Comparison of ENCODE assay signal across 18 cellular contexts in genomic region chr1:1596493-1597274, GRCh38. TPM values are rescaled to one million over a fixed set of nuclear protein-coding genes. Genes with fewer than 3 reads are reported as not detected.
DNase-seq lines count a peak whose midpoint lies in the region; TF ChIP-seq lines count a peak whose summit lies in the region.
"Had no signal": no experiment of that assay in that cellular context is flagged by ENCODE, and none has a peak within 500 bp of the region (broad histone marks: within the 10 kb centered on the region; RNA-seq: fewer than 3 reads in every experiment).

No MANE protein-coding gene starts in this region.

- peak overlapping the region; percentile 72 for H2AFZ ChIP-seq in neuronal stem cell (ENCODE audit: low read length)

- no peak overlapping the region for H4K91ac ChIP-seq in neuronal stem cell (ENCODE audit: low read depth, low read length, poor library complexity)

- no peak overlapping the region for H3K4ac ChIP-seq in neuronal stem cell (ENCODE audit: low read length)

- in situ Hi-C loops in GM13977 (cut with MboI; ENCODE audit: low pct_unique_long_range_greater_than_20kb, low sequenced_read_pairs, unreplicated experiment), result no loop called here

- peak overlapping the region; percentile 83 for H3K18ac ChIP-seq in neuronal stem cell (ENCODE audit: low read length)

- peaks cover 2% of the 10 kb centered on the region for H3K79me1 ChIP-seq in neuronal stem cell (ENCODE audit: low read depth, low read length)

- no CpG with 5 or more reads among the region's 12 CpGs for WGBS in neuronal stem cell (ENCODE audit: extremely low coverage in 2 of 2, insufficient read length in 2 of 2, insufficient replicate concordance in 1 of 2), 2 donors

- H3K9me3 ChIP-seq in NT2/D1 (ENCODE audit: insufficient read depth, low read length), result no peaks in the 10 kb centered on the region
- H3K9me3 ChIP-seq in neuronal stem cell (replicated peaks in 1 of 2; ENCODE audit: control insufficient read depth in 2 of 2, insufficient read depth in 1 of 2, low read depth in 1 of 2, low read length in 2 of 2), result no peaks in the 10 kb centered on the region
- H3K9me3 ChIP-seq: heart left ventricle had no signal

- no peak overlapping the region for H3K4me2 ChIP-seq in neuronal stem cell (ENCODE audit: insufficient read depth, low read length, poor library complexity, severe bottlenecking)

- H2BK120ac ChIP-seq in neuronal stem cell (ENCODE audit: low read depth, low read length), result no peak overlapping the region

- no peak overlapping the region for H3K23ac ChIP-seq in neuronal stem cell (ENCODE audit: low read depth, low read length, poor library complexity)

- H3K4me1 ChIP-seq in NT2/D1 (ENCODE audit: insufficient read depth, insufficient read length), result peaks cover 30% of the 10 kb centered on the region
- H3K4me1 ChIP-seq in neuronal stem cell (ENCODE audit: control insufficient read depth in 2 of 2, insufficient read depth in 1 of 2, low read depth in 1 of 2, low read length in 2 of 2), result peaks cover 10 to 22% of the 10 kb centered on the region in 2 donors

- H3K9ac ChIP-seq in NT2/D1 (ENCODE audit: insufficient read length, low read depth) (peak overlapping the region; percentile 51), neuronal stem cell (ENCODE audit: low read depth, low read length, poor library complexity) (no peak overlapping the region)

- TF ChIP-seq CTCF in GM13977 (IDR thresholded peaks at IDR 0.05; ENCODE audit: extremely low read depth, insufficient read depth, missing control alignments), result no peak

- H2BK5ac ChIP-seq in neuronal stem cell (ENCODE audit: low read length), result no peak overlapping the region

- H3K4me3 ChIP-seq in NT2/D1 (ENCODE audit: insufficient read length, low read depth) (no peak overlapping the region), neuronal stem cell (ENCODE audit: low read length in 2 of 2) (no peak overlapping the region)
- H3K4me3 ChIP-seq: dorsolateral prefrontal cortex had no signal

- peak; percentile 59 for DNase-seq in GM13977 (ENCODE audit: low spot score)
- no peak for DNase-seq in NT2/D1 (ENCODE audit: low read depth, low spot score)
- DNase-seq in neuronal stem cell (ENCODE audit: low spot score), result no peak
- DNase-seq in UCSD-AML1 (lab: John Stamatoyannopoulos, UW; ENCODE audit: unreplicated experiment), result no peak
- DNase-seq in NCI-H226, result no peak
- DNase-seq: activated CD4-positive, alpha-beta T cell treated with anti-CD3 and anti-CD28 coated beads for 4 hours; CD4-positive, alpha-beta memory T cell; dorsolateral prefrontal cortex; GDM1; left colon; NCI-H1105; NCI-H2029 treated with DMSO at 0.1 percent for 48 hours; NCI-H345; SHP77 treated with DMSO at 0.1 percent for 48 hours; stimulated activated CD4-positive, alpha-beta T cell treated with anti-CD3 and anti-CD28 coated beads, Interleukin-4, amount 100 ng/mL, for 1 hour; stimulated activated naive CD8-positive, alpha-beta T cell treated with anti-CD3 and anti-CD28 coated beads, Interleukin-15, Interleukin-2, amounts not matched to agents 100 U/mL and 50 U/mL, for 24 hours; T-helper 1 cell had no signal

- peak overlapping the region; percentile 45 for H2BK15ac ChIP-seq in neuronal stem cell (ENCODE audit: low read length)

- H2AK5ac ChIP-seq in neuronal stem cell (ENCODE audit: low read depth, low read length), result no peak overlapping the region

- H4K8ac ChIP-seq in neuronal stem cell (ENCODE audit: low read depth, low read length), result no peak overlapping the region

- H2BK12ac ChIP-seq in neuronal stem cell (ENCODE audit: low read length), result peak overlapping the region; percentile 46

- no peak overlapping the region for H3K14ac ChIP-seq in neuronal stem cell (ENCODE audit: low read length)

- H3K27ac ChIP-seq in neuronal stem cell (replicated peaks; ENCODE audit: low read length), result no peak overlapping the region
- H3K27ac ChIP-seq: dorsolateral prefrontal cortex, heart left ventricle had no signal

- H3K27me3 ChIP-seq in NT2/D1 (ENCODE audit: insufficient read depth, insufficient read length), result peaks cover 20% of the 10 kb centered on the region
- H3K27me3 ChIP-seq in neuronal stem cell (ENCODE audit: control insufficient read depth in 3 of 3, insufficient read depth in 3 of 3, low read depth in 1 of 3, low read length in 3 of 3), result peaks cover 20 to 51% (median 25%) of the 10 kb centered on the region in 3 experiments

- H3K36me3 ChIP-seq in NT2/D1 (ENCODE audit: insufficient read depth, insufficient read length, low read length) (no peaks in the 10 kb centered on the region), neuronal stem cell (replicated peaks in 1 of 2; ENCODE audit: control insufficient read depth in 2 of 2, insufficient read depth in 2 of 2, low read length in 2 of 2) (no peaks in the 10 kb centered on the region)
- H3K36me3 ChIP-seq: heart left ventricle had no signal

RNA-seq across cellular contexts. Expression of gene FNDC10, which starts 3.3 kb away (rescaled TPM):
- polyA plus RNA-seq in neuronal stem cell (2013, experiment 1 of 2), result 12.4 TPM
- 11.8 TPM for polyA plus RNA-seq in neuronal stem cell (2013, experiment 2 of 2)

RNA-seq across cellular contexts. Expression of gene MIB2, which starts 18.6 kb away (rescaled TPM):
- polyA plus RNA-seq in neuronal stem cell (2013, experiment 1 of 2), result 60.6 TPM
- polyA plus RNA-seq in neuronal stem cell (2013, experiment 2 of 2), result 58.5 TPM

RNA-seq across cellular contexts. Expression of gene SSU72, which starts 22.0 kb away (rescaled TPM):
- polyA plus RNA-seq in neuronal stem cell (2013, experiment 1 of 2), result 147 TPM
- polyA plus RNA-seq in neuronal stem cell (2013, experiment 2 of 2), result 144 TPM

RNA-seq across cellular contexts. Expression of gene MMP23B, which starts 35.3 kb away (rescaled TPM):
- 11.0 TPM for polyA plus RNA-seq in neuronal stem cell (2013, experiment 1 of 2)
- 10.6 TPM for polyA plus RNA-seq in neuronal stem cell (2013, experiment 2 of 2)

RNA-seq across cellular contexts. Expression of gene TMEM240, which starts 56.3 kb away (rescaled TPM):
- polyA plus RNA-seq in neuronal stem cell (2013, experiment 1 of 2), result 8.8 TPM
- polyA plus RNA-seq in neuronal stem cell (2013, experiment 2 of 2), result 8.6 TPM
- polyA plus RNA-seq: CD4-positive, alpha-beta memory T cell had no signal
